ENCODE assay signal across 2 cellular contexts in genomic region chr12:50354908-50355307, GRCh38.
TF ChIP-seq lines count a peak whose summit lies in the region.

No MANE protein-coding gene starts in this region.

TF ChIP-seq in IMR-90, 13 proteins besides CTCF, POLR2A, EP300 and RAD21:
- TF ChIP-seq CEBPB (IDR thresholded peaks at IDR 0.05; ENCODE audit: low read depth, low read length) (no peak), RCOR1 (IDR thresholded peaks at IDR 0.05; ENCODE audit: insufficient replicate concordance, low read length) (no peak)

TF ChIP-seq in HepG2, 621 proteins besides CTCF, POLR2A, EP300 and RAD21:
- TF ChIP-seq FOXJ3 (CRISPR knock-in tag; IDR thresholded peaks at IDR 0.05; ENCODE audit: borderline replicate concordance) = no peak
- no peak for TF ChIP-seq PLSCR1 (CRISPR knock-in tag; IDR thresholded peaks at IDR 0.05; ENCODE audit: borderline replicate concordance)
- TF ChIP-seq SMARCC2 (IDR thresholded peaks at IDR 0.05) = no peak
- no peak for TF ChIP-seq HNF4G (IDR thresholded peaks at IDR 0.05; ENCODE audit: borderline replicate concordance, low read depth, low read length)
- TF ChIP-seq HNF4G (CRISPR knock-in tag; IDR thresholded peaks at IDR 0.05; ENCODE audit: borderline replicate concordance, low read depth) = no peak
- 0 out of 2 replicates have a peak, but pooled peaks have one; percentile 20 for TF ChIP-seq FOSL2 (CRISPR knock-in tag; IDR thresholded peaks at IDR 0.05)
- TF ChIP-seq PPARG (CRISPR knock-in tag; conservative IDR thresholded peaks at IDR 0.05) = 0 out of 2 replicates have a peak, but pooled peaks have one; percentile 21
- TF ChIP-seq YEATS2 (CRISPR knock-in tag; IDR thresholded peaks at IDR 0.05; ENCODE audit: borderline replicate concordance) = no peak
